22 cellular contexts compared by ENCODE assay signal in genomic region chr3:28933337-28933736, GRCh38.
"Had no signal": no experiment of that assay in that cellular context is flagged by ENCODE, and none has a peak within 500 bp of the region (broad histone marks: within the 10 kb centered on the region; RNA-seq: fewer than 3 reads in every experiment).

No MANE protein-coding gene starts in this region.

- DNase-seq: stimulated activated CD4-positive, alpha-beta T cell treated with anti-CD3 and anti-CD28 coated beads, Interleukin-2, amount 100 ng/mL, for 48 hours; stimulated activated CD4-positive, alpha-beta T cell treated with anti-CD3 and anti-CD28 coated beads, Interleukin-4, amount 100 ng/mL, for 1 hour; stimulated activated CD4-positive, alpha-beta T cell treated with anti-CD3 and anti-CD28 coated beads, Interleukin-4, amount 100 ng/mL, for 24 hours; stimulated activated CD4-positive, alpha-beta T cell treated with anti-CD3 and anti-CD28 coated beads, Interleukin-4, amount 100 ng/mL, for 4 hours; stimulated activated CD8-positive, alpha-beta memory T cell treated with anti-CD3 and anti-CD28 coated beads, Interleukin-4, amount 100 ng/mL, for 48 hours; stimulated activated naive B cell treated with anti-CD40 and anti-IgM and Interleukin-4, amounts not matched to agents 10 μg/mL and 1 μg/mL and 100 μg/mL, for 72 hours; stimulated activated naive CD4-positive, alpha-beta T cell; stimulated activated naive CD4-positive, alpha-beta T cell treated with Interleukin-2 at 50 U/mL for 16 hours; stimulated activated naive CD8-positive, alpha-beta T cell treated with anti-CD3 and anti-CD28 coated beads, Interleukin-15, amount 100 ng/mL, for 72 hours; stimulated activated naive CD8-positive, alpha-beta T cell treated with anti-CD3 and anti-CD28 coated beads, Interleukin-15, Interleukin-2, amounts not matched to agents 100 U/mL and 50 U/mL, for 24 hours; stomach; substantia nigra; testis; thyroid gland; tibial artery; transverse colon; trophoblast cell; upper lobe of left lung; upper lobe of right lung; uterus had no signal

- ATAC-seq: stimulated activated effector memory CD8-positive, alpha-beta T cell treated with anti-CD3 and anti-CD28 coated beads, Interleukin-12 subunit alpha, Interleukin-12 subunit beta, amount 100 ng/mL, for 72 hours; stimulated activated memory B cell treated with anti-CD40 and anti-IgM and Interleukin-4, amounts not matched to agents 10 μg/mL and 1 μg/mL and 100 μg/mL, for 72 hours; stimulated activated naive B cell treated with anti-CD40 and anti-IgM and Interleukin-4, amounts not matched to agents 10 μg/mL and 1 μg/mL and 100 μg/mL, for 72 hours; stimulated activated naive CD8-positive, alpha-beta T cell treated with anti-CD3 and anti-CD28 coated beads, Interleukin-15, amount 100 ng/mL, for 72 hours; stimulated activated naive CD8-positive, alpha-beta T cell treated with anti-CD3 and anti-CD28 coated beads, Interleukin-15, Interleukin-2, amounts not matched to agents 100 U/mL and 50 U/mL, for 24 hours had no signal
